8 cellular contexts compared by ENCODE assay signal in the genomic region with DNA sequence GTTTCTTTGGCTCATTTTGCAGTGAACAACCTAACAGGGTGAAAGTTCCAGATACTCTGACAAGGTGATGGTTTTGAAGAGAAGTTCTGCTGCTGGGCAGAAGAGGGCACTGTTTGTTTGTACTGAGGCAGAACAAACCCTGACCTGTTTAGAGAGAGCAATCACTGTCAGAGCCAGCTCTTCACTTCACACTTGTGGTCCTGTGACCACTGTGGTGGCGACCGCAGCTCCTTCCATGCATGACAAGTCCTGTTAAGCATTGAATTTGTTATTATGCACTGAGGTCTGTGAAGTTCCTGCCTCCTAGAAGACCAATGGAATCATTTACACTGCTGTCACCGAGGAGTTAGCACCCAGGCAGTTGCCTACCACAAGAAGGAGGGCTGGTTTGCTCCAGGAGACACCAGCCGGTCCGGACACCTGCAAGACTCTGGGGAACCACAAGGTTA.
DNase-seq lines count a peak whose midpoint lies in the region; ATAC-seq and TF ChIP-seq lines count a peak whose summit lies in the region.

No MANE protein-coding gene starts in this region.

- H2AFZ ChIP-seq in osteoblast (ENCODE audit: low read length) = peak overlapping the region; percentile 79

- no peaks in the 10 kb centered on the region for H3K9me3 ChIP-seq in Peyer's patch
- H3K9me3 ChIP-seq in osteoblast (ENCODE audit: low read depth, low read length) = no peaks in the 10 kb centered on the region
- H3K9me3 ChIP-seq in thyroid gland = no peaks in the 10 kb centered on the region

- no peaks in the 10 kb centered on the region for H4K20me1 ChIP-seq in osteoblast (ENCODE audit: insufficient read depth, low read length)

- no peaks in the 10 kb centered on the region for H3K27me3 ChIP-seq in Peyer's patch
- no peaks in the 10 kb centered on the region for H3K27me3 ChIP-seq in osteoblast (ENCODE audit: insufficient read depth, low read length)
- H3K27me3 ChIP-seq in thyroid gland = no peaks in the 10 kb centered on the region

- intact Hi-C loops in thyroid gland (cut with DNase I) = no loop called here

- peak in 5 of 6 experiments; percentile 7 to 76 (median 74) for TF ChIP-seq CTCF in Peyer's patch (IDR thresholded peaks at IDR 0.05)
- peak; percentile 54 for TF ChIP-seq CTCF in foreskin fibroblast (IDR thresholded peaks at IDR 0.05; ENCODE audit: low read depth, low read length)
- peak; percentile 88 for TF ChIP-seq CTCF in osteoblast (IDR thresholded peaks at IDR 0.05; ENCODE audit: extremely low read depth, low read depth, low read length)
- peak; percentile 45 to 91 (median 83) for TF ChIP-seq CTCF in thyroid gland (IDR thresholded peaks at IDR 0.05)

- H3K36me3 ChIP-seq in Peyer's patch (no peaks in the 10 kb centered on the region), osteoblast (ENCODE audit: insufficient read depth, low read length) (no peaks in the 10 kb centered on the region), thyroid gland (no peaks in the 10 kb centered on the region)

- no peaks in the 10 kb centered on the region for H3K79me2 ChIP-seq in osteoblast (ENCODE audit: insufficient read depth, low read length)

- H3K4me1 ChIP-seq in Peyer's patch (no peaks in the 10 kb centered on the region), osteoblast (ENCODE audit: insufficient read depth, low read length) (no peaks in the 10 kb centered on the region), thyroid gland (peaks cover 0 to 4% of the 10 kb centered on the region in 2 donors)

- peak overlapping the region; percentile 49 for H3K4me2 ChIP-seq in osteoblast (ENCODE audit: insufficient read depth, low read length)

- TF ChIP-seq POLR2A in Peyer's patch (IDR thresholded peaks at IDR 0.05) (no peak), thyroid gland (IDR thresholded peaks at IDR 0.05) (peak in 1 of 2 donors; percentile 49)

- 14% methylated on average over 5 of the region's 5 CpGs for WGBS in thyroid gland, 2 donors

- DNase-seq in DMS79 treated with DMSO at 0.1 percent for 48 hours (lab: John Stamatoyannopoulos, UW) (peak; percentile 34), HT1080 (ENCODE audit: low read depth) (peak; percentile 74), Peyer's patch (peak in 2 of 3 donors; percentile 67 to 84), foreskin fibroblast (peak; percentile 52 to 79), osteoblast (ENCODE audit: insufficient read length, low spot score, missing footprints) (peak; percentile 76), thyroid gland (peak; percentile 87 to 88)
- DNase-seq in activated T-helper 1 cell treated with anti-CD3 and anti-CD28 coated beads, Interleukin-2, amount 50 U/mL, for 16 hours (ENCODE audit: low read depth in 1 of 2, low spot score in 1 of 2) = peak; percentile 6 to 20

- H3K27ac ChIP-seq in Peyer's patch (no peak overlapping the region), osteoblast (ENCODE audit: low read depth, low read length) (no peak overlapping the region), thyroid gland (peak overlapping the region; percentile 36 to 61 (median 59))

- no peak overlapping the region for H3K4me3 ChIP-seq in Peyer's patch
- H3K4me3 ChIP-seq in foreskin fibroblast (ENCODE audit: low read depth in 1 of 2, low read length in 2 of 2) = no peak overlapping the region
- no peak overlapping the region for H3K4me3 ChIP-seq in osteoblast (ENCODE audit: insufficient read depth, low read length)
- H3K4me3 ChIP-seq in thyroid gland (replicated peaks in 1 of 3) = no peak overlapping the region

- ATAC-seq in GM21526 (IDR thresholded peaks at IDR 0.05; ENCODE audit: low FRiP score, unreplicated experiment) = peak; percentile 99

Comparison
In these comparisons a context has a peak if more than half of its experiments do, and no peak if none do; other contexts are left out.
1. DNase-seq: peak in every context shown above with its lines; median percentile 88 in thyroid gland; 76 in osteoblast; 76 in Peyer's patch; 74 in HT1080; 66 in foreskin fibroblast; 34 in DMS79 treated with DMSO at 0.1 percent for 48 hours; 13 in activated T-helper 1 cell treated with anti-CD3 and anti-CD28 coated beads, Interleukin-2, amount 50 U/mL, for 16 hours.
2. H3K27ac ChIP-seq: peak in thyroid gland (3 of 3); none in Peyer's patch (0 of 4) and osteoblast (single experiment).
3. Peak in every context shown above with its lines, with median percentiles within 50 percentile points of each other: CTCF ChIP-seq.